ENCODE assay signal across 1 cellular context in the genomic region with DNA sequence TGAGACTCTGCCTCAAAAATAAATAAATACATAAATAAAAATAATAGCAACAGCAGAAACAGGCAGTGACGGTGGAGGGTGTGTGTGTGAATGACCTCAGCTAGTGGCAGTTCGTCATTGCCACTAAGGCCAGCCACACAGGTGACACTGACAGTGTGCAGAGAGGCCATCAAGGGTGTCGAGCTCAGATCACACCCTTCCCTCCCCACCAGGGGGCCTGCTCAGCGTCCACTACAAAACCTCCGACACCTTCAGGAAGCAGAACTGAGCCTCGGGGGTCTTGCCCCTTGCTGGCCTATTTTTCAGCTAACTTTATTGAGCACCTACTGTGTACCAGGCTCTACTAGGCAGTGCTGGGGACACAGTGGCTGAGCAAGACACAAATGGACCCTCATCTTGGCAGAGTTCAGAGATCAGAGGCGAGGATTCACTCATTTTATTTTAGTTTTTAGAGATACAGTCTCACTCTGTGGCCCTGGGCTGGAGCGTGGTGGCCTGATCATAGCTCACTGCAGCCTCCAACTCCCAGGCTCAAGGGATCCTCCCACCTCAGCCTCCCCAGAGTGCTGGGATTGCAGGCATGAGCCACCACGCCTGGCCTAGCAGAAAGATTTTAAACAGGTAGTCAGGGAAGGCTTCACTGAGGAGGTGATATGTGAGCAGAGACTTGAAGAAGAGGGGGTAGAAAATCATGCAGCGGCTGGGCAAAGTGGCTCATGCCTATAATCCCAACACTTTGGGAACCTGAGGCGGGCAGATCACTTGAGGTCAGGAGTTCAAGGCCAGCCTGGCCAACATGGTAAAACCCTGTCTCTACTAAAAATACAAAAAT.
TF ChIP-seq lines count a peak whose summit lies in the region.

No MANE protein-coding gene starts in this region.

TF ChIP-seq in HepG2, 621 proteins besides CTCF, POLR2A, EP300 and RAD21 (continued from another document and continues in another):
- TF ChIP-seq, protein P1, sequence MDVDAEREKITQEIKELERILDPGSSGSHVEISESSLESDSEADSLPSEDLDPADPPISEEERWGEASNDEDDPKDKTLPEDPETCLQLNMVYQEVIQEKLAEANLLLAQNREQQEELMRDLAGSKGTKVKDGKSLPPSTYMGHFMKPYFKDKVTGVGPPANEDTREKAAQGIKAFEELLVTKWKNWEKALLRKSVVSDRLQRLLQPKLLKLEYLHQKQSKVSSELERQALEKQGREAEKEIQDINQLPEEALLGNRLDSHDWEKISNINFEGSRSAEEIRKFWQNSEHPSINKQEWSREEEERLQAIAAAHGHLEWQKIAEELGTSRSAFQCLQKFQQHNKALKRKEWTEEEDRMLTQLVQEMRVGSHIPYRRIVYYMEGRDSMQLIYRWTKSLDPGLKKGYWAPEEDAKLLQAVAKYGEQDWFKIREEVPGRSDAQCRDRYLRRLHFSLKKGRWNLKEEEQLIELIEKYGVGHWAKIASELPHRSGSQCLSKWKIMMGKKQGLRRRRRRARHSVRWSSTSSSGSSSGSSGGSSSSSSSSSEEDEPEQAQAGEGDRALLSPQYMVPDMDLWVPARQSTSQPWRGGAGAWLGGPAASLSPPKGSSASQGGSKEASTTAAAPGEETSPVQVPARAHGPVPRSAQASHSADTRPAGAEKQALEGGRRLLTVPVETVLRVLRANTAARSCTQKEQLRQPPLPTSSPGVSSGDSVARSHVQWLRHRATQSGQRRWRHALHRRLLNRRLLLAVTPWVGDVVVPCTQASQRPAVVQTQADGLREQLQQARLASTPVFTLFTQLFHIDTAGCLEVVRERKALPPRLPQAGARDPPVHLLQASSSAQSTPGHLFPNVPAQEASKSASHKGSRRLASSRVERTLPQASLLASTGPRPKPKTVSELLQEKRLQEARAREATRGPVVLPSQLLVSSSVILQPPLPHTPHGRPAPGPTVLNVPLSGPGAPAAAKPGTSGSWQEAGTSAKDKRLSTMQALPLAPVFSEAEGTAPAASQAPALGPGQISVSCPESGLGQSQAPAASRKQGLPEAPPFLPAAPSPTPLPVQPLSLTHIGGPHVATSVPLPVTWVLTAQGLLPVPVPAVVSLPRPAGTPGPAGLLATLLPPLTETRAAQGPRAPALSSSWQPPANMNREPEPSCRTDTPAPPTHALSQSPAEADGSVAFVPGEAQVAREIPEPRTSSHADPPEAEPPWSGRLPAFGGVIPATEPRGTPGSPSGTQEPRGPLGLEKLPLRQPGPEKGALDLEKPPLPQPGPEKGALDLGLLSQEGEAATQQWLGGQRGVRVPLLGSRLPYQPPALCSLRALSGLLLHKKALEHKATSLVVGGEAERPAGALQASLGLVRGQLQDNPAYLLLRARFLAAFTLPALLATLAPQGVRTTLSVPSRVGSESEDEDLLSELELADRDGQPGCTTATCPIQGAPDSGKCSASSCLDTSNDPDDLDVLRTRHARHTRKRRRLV (CRISPR knock-in tag; IDR thresholded peaks at IDR 0.05): no peak
- TF ChIP-seq PLRG1 (conservative IDR thresholded peaks at IDR 0.05) (no peak), ZNF350 (CRISPR knock-in tag; IDR thresholded peaks at IDR 0.05; ENCODE audit: borderline replicate concordance, low read depth) (no peak), ZNF10 (CRISPR knock-in tag; IDR thresholded peaks at IDR 0.05; ENCODE audit: borderline replicate concordance, low read depth) (no peak), ZNF101 (CRISPR knock-in tag; IDR thresholded peaks at IDR 0.05; ENCODE audit: borderline replicate concordance, low read depth) (no peak), SSRP1 (CRISPR knock-in tag; IDR thresholded peaks at IDR 0.05) (0 out of 2 replicates have a peak, but pooled peaks have one; percentile 34), GMEB2 (CRISPR knock-in tag; IDR thresholded peaks at IDR 0.05; ENCODE audit: low read depth) (no peak), KLF6 (CRISPR knock-in tag; IDR thresholded peaks at IDR 0.05) (no peak), BORCS8-MEF2B (CRISPR knock-in tag; IDR thresholded peaks at IDR 0.05) (no peak), ZNF724P (CRISPR knock-in tag; IDR thresholded peaks at IDR 0.05; ENCODE audit: borderline replicate concordance) (no peak), ZFP37 (CRISPR knock-in tag; IDR thresholded peaks at IDR 0.05; ENCODE audit: borderline replicate concordance) (no peak), EED (CRISPR knock-in tag; IDR thresholded peaks at IDR 0.05) (no peak), CEBPZ (IDR thresholded peaks at IDR 0.05; ENCODE audit: low read length) (no peak), ZNF672 (CRISPR knock-in tag; IDR thresholded peaks at IDR 0.05) (no peak), REXO4 (CRISPR knock-in tag; IDR thresholded peaks at IDR 0.05; ENCODE audit: borderline replicate concordance) (no peak), CBFB (CRISPR knock-in tag; IDR thresholded peaks at IDR 0.05) (no peak), NAIF1 (CRISPR knock-in tag; IDR thresholded peaks at IDR 0.05; ENCODE audit: borderline replicate concordance) (no peak), ZNF564 (CRISPR knock-in tag; IDR thresholded peaks at IDR 0.05) (no peak), ZNF713 (CRISPR knock-in tag; IDR thresholded peaks at IDR 0.05) (no peak), SNRNP70 (IDR thresholded peaks at IDR 0.05; ENCODE audit: low read depth, low read length) (no peak), ZNF891 (CRISPR knock-in tag; IDR thresholded peaks at IDR 0.05) (no peak), ZNF143 (CRISPR knock-in tag; IDR thresholded peaks at IDR 0.05) (no peak), ATAD3A (CRISPR knock-in tag; IDR thresholded peaks at IDR 0.05) (no peak), ZBTB7B (CRISPR knock-in tag; IDR thresholded peaks at IDR 0.05) (peak; percentile 67), RXRB (CRISPR knock-in tag; IDR thresholded peaks at IDR 0.05; ENCODE audit: borderline replicate concordance) (peak; percentile 48; the same call in 1 of the 2 replicates), ZNF7 (CRISPR knock-in tag; IDR thresholded peaks at IDR 0.05) (no peak)
- TF ChIP-seq, protein P2, sequence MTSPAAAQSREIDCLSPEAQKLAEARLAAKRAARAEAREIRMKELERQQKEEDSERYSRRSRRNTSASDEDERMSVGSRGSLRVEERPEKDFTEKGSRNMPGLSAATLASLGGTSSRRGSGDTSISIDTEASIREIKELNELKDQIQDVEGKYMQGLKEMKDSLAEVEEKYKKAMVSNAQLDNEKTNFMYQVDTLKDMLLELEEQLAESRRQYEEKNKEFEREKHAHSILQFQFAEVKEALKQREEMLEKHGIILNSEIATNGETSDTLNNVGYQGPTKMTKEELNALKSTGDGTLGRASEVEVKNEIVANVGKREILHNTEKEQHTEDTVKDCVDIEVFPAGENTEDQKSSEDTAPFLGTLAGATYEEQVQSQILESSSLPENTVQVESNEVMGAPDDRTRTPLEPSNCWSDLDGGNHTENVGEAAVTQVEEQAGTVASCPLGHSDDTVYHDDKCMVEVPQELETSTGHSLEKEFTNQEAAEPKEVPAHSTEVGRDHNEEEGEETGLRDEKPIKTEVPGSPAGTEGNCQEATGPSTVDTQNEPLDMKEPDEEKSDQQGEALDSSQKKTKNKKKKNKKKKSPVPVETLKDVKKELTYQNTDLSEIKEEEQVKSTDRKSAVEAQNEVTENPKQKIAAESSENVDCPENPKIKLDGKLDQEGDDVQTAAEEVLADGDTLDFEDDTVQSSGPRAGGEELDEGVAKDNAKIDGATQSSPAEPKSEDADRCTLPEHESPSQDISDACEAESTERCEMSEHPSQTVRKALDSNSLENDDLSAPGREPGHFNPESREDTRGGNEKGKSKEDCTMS (CRISPR knock-in tag; conservative IDR thresholded peaks at IDR 0.05): no peak
- TF ChIP-seq, protein P3, sequence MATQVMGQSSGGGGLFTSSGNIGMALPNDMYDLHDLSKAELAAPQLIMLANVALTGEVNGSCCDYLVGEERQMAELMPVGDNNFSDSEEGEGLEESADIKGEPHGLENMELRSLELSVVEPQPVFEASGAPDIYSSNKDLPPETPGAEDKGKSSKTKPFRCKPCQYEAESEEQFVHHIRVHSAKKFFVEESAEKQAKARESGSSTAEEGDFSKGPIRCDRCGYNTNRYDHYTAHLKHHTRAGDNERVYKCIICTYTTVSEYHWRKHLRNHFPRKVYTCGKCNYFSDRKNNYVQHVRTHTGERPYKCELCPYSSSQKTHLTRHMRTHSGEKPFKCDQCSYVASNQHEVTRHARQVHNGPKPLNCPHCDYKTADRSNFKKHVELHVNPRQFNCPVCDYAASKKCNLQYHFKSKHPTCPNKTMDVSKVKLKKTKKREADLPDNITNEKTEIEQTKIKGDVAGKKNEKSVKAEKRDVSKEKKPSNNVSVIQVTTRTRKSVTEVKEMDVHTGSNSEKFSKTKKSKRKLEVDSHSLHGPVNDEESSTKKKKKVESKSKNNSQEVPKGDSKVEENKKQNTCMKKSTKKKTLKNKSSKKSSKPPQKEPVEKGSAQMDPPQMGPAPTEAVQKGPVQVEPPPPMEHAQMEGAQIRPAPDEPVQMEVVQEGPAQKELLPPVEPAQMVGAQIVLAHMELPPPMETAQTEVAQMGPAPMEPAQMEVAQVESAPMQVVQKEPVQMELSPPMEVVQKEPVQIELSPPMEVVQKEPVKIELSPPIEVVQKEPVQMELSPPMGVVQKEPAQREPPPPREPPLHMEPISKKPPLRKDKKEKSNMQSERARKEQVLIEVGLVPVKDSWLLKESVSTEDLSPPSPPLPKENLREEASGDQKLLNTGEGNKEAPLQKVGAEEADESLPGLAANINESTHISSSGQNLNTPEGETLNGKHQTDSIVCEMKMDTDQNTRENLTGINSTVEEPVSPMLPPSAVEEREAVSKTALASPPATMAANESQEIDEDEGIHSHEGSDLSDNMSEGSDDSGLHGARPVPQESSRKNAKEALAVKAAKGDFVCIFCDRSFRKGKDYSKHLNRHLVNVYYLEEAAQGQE (IDR thresholded peaks at IDR 0.05; ENCODE audit: borderline replicate concordance in 1 of 2, low read depth in 1 of 2, low read length in 2 of 2): no peak
- TF ChIP-seq, protein P4, sequence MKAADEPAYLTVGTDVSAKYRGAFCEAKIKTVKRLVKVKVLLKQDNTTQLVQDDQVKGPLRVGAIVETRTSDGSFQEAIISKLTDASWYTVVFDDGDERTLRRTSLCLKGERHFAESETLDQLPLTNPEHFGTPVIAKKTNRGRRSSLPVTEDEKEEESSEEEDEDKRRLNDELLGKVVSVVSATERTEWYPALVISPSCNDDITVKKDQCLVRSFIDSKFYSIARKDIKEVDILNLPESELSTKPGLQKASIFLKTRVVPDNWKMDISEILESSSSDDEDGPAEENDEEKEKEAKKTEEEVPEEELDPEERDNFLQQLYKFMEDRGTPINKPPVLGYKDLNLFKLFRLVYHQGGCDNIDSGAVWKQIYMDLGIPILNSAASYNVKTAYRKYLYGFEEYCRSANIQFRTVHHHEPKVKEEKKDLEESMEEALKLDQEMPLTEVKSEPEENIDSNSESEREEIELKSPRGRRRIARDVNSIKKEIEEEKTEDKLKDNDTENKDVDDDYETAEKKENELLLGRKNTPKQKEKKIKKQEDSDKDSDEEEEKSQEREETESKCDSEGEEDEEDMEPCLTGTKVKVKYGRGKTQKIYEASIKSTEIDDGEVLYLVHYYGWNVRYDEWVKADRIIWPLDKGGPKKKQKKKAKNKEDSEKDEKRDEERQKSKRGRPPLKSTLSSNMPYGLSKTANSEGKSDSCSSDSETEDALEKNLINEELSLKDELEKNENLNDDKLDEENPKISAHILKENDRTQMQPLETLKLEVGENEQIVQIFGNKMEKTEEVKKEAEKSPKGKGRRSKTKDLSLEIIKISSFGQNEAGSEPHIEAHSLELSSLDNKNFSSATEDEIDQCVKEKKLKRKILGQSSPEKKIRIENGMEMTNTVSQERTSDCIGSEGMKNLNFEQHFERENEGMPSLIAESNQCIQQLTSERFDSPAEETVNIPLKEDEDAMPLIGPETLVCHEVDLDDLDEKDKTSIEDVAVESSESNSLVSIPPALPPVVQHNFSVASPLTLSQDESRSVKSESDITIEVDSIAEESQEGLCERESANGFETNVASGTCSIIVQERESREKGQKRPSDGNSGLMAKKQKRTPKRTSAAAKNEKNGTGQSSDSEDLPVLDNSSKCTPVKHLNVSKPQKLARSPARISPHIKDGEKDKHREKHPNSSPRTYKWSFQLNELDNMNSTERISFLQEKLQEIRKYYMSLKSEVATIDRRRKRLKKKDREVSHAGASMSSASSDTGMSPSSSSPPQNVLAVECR (CRISPR knock-in tag; IDR thresholded peaks at IDR 0.05; ENCODE audit: borderline replicate concordance): no peak; the same call in 1 of the 2 replicates
- TF ChIP-seq, protein P5, sequence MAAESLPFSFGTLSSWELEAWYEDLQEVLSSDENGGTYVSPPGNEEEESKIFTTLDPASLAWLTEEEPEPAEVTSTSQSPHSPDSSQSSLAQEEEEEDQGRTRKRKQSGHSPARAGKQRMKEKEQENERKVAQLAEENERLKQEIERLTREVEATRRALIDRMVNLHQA (CRISPR knock-in tag; IDR thresholded peaks at IDR 0.05): no peak
